ENCODE assay signal across 9 cellular contexts in genomic region chr16:4263504-4264436, GRCh38. TPM values are rescaled to one million over a fixed set of nuclear protein-coding genes. Genes with fewer than 3 reads are reported as not detected.
DNase-seq lines count a peak whose midpoint lies in the region; ATAC-seq and TF ChIP-seq lines count a peak whose summit lies in the region.
"Had no signal": no experiment of that assay in that cellular context is flagged by ENCODE, and none has a peak within 500 bp of the region (broad histone marks: within the 10 kb centered on the region; RNA-seq: fewer than 3 reads in every experiment).

No MANE protein-coding gene starts in this region.

- peaks cover 6% of the 10 kb centered on the region for H3K4me1 Mint-ChIP-seq in brain

- H3K27ac ChIP-seq in 22Rv1 = no peak overlapping the region
- H3K27ac ChIP-seq in lower lobe of right lung = peak overlapping the region; percentile 28

- ATAC-seq in lower lobe of right lung (peak; percentile 59 to 78), GM21515 (IDR thresholded peaks at IDR 0.05; ENCODE audit: unreplicated experiment) (no peak)

- H3K9me3 Mint-ChIP-seq in brain = no peaks in the 10 kb centered on the region
- H3K9me3 Mint-ChIP-seq: dendritic cell treated with granulocyte-macrophage colony-stimulating factor and Interleukin-4, amounts not matched to agents 40 ng/mL and 50 ng/mL, for 4 days had no signal

- no peaks in the 10 kb centered on the region for H3K27me3 ChIP-seq in lower lobe of right lung (ENCODE audit: low read depth)

- peaks cover 10% of the 10 kb centered on the region for H3K4me1 ChIP-seq in lower lobe of right lung

- intact Hi-C loops in lower lobe of right lung (cut with DNase I) = no loop called here

- H3K4me3 ChIP-seq in lower lobe of right lung = no peak overlapping the region

- peak; percentile 87 for DNase-seq in HCEC 1CT
- DNase-seq in lower lobe of right lung = peak; percentile 65
- DNase-seq in SHP77 treated with DMSO at 0.1 percent for 48 hours (lab: John Stamatoyannopoulos, UW) = no peak
- DNase-seq in superior temporal gyrus (ENCODE audit: extremely low spot score) = no peak
- no peak for DNase-seq in activated CD4-positive, alpha-beta T cell treated with anti-CD3 and anti-CD28 coated beads for 1 hour

- peaks cover 20% of the 10 kb centered on the region for H3K36me3 ChIP-seq in lower lobe of right lung

- TF ChIP-seq CTCF in 22Rv1 (IDR thresholded peaks at IDR 0.05) (peak; percentile 15; the same call in 1 of the 2 replicates), brain (conservative IDR thresholded peaks at IDR 0.05) (no peak), lower lobe of right lung (IDR thresholded peaks at IDR 0.05) (no peak)

- H3K36me3 Mint-ChIP-seq in brain = peaks cover 46% of the 10 kb centered on the region

- H3K27me3 Mint-ChIP-seq in brain = peaks cover 2% of the 10 kb centered on the region
- H3K27me3 Mint-ChIP-seq: dendritic cell treated with granulocyte-macrophage colony-stimulating factor and Interleukin-4, amounts not matched to agents 40 ng/mL and 50 ng/mL, for 4 days had no signal

- peak overlapping the region in 3 of 5 experiments; percentile 58 to 85 (median 73) for H3K27ac Mint-ChIP-seq in brain
- H3K27ac Mint-ChIP-seq: dendritic cell treated with granulocyte-macrophage colony-stimulating factor and Interleukin-4, amounts not matched to agents 40 ng/mL and 50 ng/mL, for 4 days had no signal

- peak overlapping the region in 3 of 5 experiments; percentile 26 to 68 (median 29) for H3K4me3 Mint-ChIP-seq in brain
- H3K4me3 Mint-ChIP-seq: dendritic cell treated with granulocyte-macrophage colony-stimulating factor and Interleukin-4, amounts not matched to agents 40 ng/mL and 50 ng/mL, for 4 days had no signal

- H3K9me3 ChIP-seq in lower lobe of right lung = no peaks in the 10 kb centered on the region

RNA-seq across cellular contexts. Expression of gene TFAP4, which starts 9.1 kb away (rescaled TPM):
- 12.2 TPM for polyA plus RNA-seq in brain (ENCODE audit: insufficient read depth, low read depth, low replicate concordance)
- 12.9 TPM for total RNA-seq in lower lobe of right lung

RNA-seq across cellular contexts. Expression of gene SRL, which starts 21.9 kb away (rescaled TPM):
- polyA plus RNA-seq in brain (ENCODE audit: insufficient read depth, low read depth, low replicate concordance) = 3.7 TPM
- total RNA-seq in lower lobe of right lung = 1.4 TPM

RNA-seq across cellular contexts. Expression of gene GLIS2, which starts 52.1 kb away (rescaled TPM):
- polyA plus RNA-seq in brain (ENCODE audit: insufficient read depth, low read depth, low replicate concordance) = 17.2 TPM
- 21.5 TPM for total RNA-seq in lower lobe of right lung

Comparison
In these comparisons a context has a peak if more than half of its experiments do, and no peak if none do; other contexts are left out.
1. DNase-seq: peak in HCEC 1CT (single experiment) and lower lobe of right lung (single experiment); none in SHP77 treated with DMSO at 0.1 percent for 48 hours (single experiment), superior temporal gyrus (single experiment) and activated CD4-positive, alpha-beta T cell treated with anti-CD3 and anti-CD28 coated beads for 1 hour (single experiment).